ENCODE assay signal across 1 cellular context in genomic region chr15:41589018-41589417, GRCh38. TPM values are rescaled to one million over a fixed set of nuclear protein-coding genes. Genes with fewer than 3 reads are reported as not detected.
"Had no signal": no experiment of that assay in that cellular context is flagged by ENCODE, and none has a peak within 500 bp of the region (broad histone marks: within the 10 kb centered on the region; RNA-seq: fewer than 3 reads in every experiment).

No MANE protein-coding gene starts in this region.

RNA-seq across cellular contexts. Expression of gene TYRO3, which starts 30.0 kb away (rescaled TPM):
- polyA plus RNA-seq: IgD-negative memory B cell had no signal
